ENCODE assay signal across 11 cellular contexts in the genomic region with DNA sequence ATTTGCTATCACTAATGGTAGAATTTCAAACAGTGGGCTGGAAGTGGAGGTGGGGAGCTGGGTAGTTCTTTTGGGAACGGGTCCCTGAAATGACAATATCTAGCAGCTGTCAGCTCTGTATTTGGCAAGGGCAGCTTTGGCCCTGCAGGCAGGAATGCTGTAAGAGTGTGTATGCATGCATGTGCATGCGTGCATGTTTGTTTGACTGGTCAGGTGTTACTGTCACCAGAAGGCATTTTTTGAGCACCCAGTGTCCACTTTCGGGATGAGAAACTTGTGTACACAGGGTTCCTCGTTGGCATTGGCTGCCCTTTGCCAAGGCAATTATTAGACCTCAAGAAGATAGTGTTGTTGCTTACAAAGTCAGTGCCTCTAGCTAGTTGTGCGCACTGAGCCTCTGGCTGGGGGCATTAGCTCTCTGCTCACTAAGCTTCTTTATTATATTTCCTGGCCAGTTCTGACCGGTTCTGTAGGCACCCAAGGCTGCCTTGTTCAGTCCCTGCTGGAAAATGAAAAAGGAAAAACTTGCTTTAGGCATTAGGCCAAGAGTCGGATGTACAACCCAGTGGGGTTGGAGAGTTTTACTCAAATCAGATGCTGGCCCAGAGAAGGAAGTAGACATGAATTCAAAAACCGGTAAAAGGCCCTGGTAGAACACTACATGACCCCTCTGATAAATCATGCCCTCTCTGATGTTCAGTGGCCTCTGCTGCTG. TPM values are rescaled to one million over a fixed set of nuclear protein-coding genes. Genes with fewer than 3 reads are reported as not detected.
DNase-seq lines count a peak whose midpoint lies in the region; ATAC-seq, FAIRE-seq and TF ChIP-seq lines count a peak whose summit lies in the region.
"Had no signal": no experiment of that assay in that cellular context is flagged by ENCODE, and none has a peak within 500 bp of the region (broad histone marks: within the 10 kb centered on the region; RNA-seq: fewer than 3 reads in every experiment).

No MANE protein-coding gene starts in this region.

- TF ChIP-seq POLR2A in tibial nerve (IDR thresholded peaks at IDR 0.05): no peak

- H3K4me1 ChIP-seq in kidney (ENCODE audit: control insufficient read depth in 1 of 2, insufficient read depth in 1 of 2, low read depth in 1 of 2, low read length in 2 of 2): peaks cover 16 to 23% of the 10 kb centered on the region in 2 donors
- H3K4me1 ChIP-seq in tibial nerve: peaks cover 0 to 28% (median 16%) of the 10 kb centered on the region in 4 donors

- H3K27ac Mint-ChIP-seq in activated naive CD8-positive, alpha-beta T cell: peak overlapping the region; percentile 98

- WGBS in tibial nerve, 2 donors: 48 to 50% methylated on average over 8 of the region's 8 CpGs

- peaks cover 22% of the 10 kb centered on the region for H3K36me3 Mint-ChIP-seq in activated T-cell treated with anti-CD3 and anti-CD28 coated beads, Interleukin-2, amount 50 U/mL, for 4 hours (ENCODE audit: insufficient read depth)
- H3K36me3 Mint-ChIP-seq in activated naive CD8-positive, alpha-beta T cell: peaks cover 18% of the 10 kb centered on the region

- intact Hi-C loops in kidney (cut with DNase I): no loop called here

- H3K4me3 Mint-ChIP-seq in activated T-cell treated with anti-CD3 and anti-CD28 coated beads, Interleukin-2, amount 50 U/mL, for 4 hours: peak overlapping the region; percentile 92
- peak overlapping the region; percentile 87 for H3K4me3 Mint-ChIP-seq in activated naive CD8-positive, alpha-beta T cell

- no peaks in the 10 kb centered on the region for H3K27me3 ChIP-seq in tibial nerve

- H3K27ac ChIP-seq in kidney (ENCODE audit: low read depth in 2 of 2, low read length in 2 of 2) (peak overlapping the region; percentile 85 to 87), tibial nerve (peak overlapping the region in 3 of 4 donors; percentile 47 to 87 (median 72))
- H3K27ac ChIP-seq: C4-2B, SJCRH30 had no signal

- H3K9ac ChIP-seq in kidney (ENCODE audit: low read length in 2 of 2): peak overlapping the region in 1 of 2 donors; percentile 82

- H3K9me3 Mint-ChIP-seq in activated T-cell treated with anti-CD3 and anti-CD28 coated beads, Interleukin-2, amount 50 U/mL, for 4 hours: no peaks in the 10 kb centered on the region
- H3K9me3 Mint-ChIP-seq in activated naive CD8-positive, alpha-beta T cell (ENCODE audit: low read depth): no peaks in the 10 kb centered on the region

- H3K4me3 ChIP-seq in kidney (ENCODE audit: low read length in 2 of 2) (peak overlapping the region; percentile 64 to 81), tibial nerve (no peak overlapping the region)
- H3K4me3 ChIP-seq: SJCRH30 had no signal

- FAIRE-seq in kidney (lab: Jason Lieb, UNC): no peak

- peak in 1 of 2 donors; percentile 15 for TF ChIP-seq EP300 in tibial nerve (IDR thresholded peaks at IDR 0.05)

- DNase-seq in activated T-cell treated with anti-CD3 and anti-CD28 coated beads, Interleukin-2, amount 50 U/mL, for 4 hours: no peak
- DNase-seq in activated T-cell treated with anti-CD3 and anti-CD28 coated beads, Interleukin-2, amount 50 U/mL, for 48 hours: no peak
- DNase-seq in kidney: no peak
- no peak for DNase-seq in tibial nerve (ENCODE audit: low spot score in 2 of 2)
- DNase-seq in ureter (ENCODE audit: low spot score): no peak
- no peak for DNase-seq in DMS79 treated with DMSO at 0.1 percent for 48 hours (lab: John Stamatoyannopoulos, UW)
- DNase-seq in GF-D8 (lab: John Stamatoyannopoulos, UW): no peak
- DNase-seq: aorta had no signal

- no peaks in the 10 kb centered on the region for H3K9me3 ChIP-seq in kidney (ENCODE audit: control insufficient read depth in 1 of 2, low read length in 2 of 2)
- no peaks in the 10 kb centered on the region for H3K9me3 ChIP-seq in tibial nerve
- H3K9me3 ChIP-seq: SJCRH30 had no signal

- no peak for ATAC-seq in activated T-cell treated with anti-CD3 and anti-CD28 coated beads, Interleukin-2, amount 50 U/mL, for 4 hours

- H3K36me3 ChIP-seq in kidney (ENCODE audit: control insufficient read depth in 1 of 2, insufficient read depth in 2 of 2, low read length in 2 of 2) (no peaks in the 10 kb centered on the region), tibial nerve (no peaks in the 10 kb centered on the region)
- H3K36me3 ChIP-seq: SJCRH30 had no signal

- H3K4me1 Mint-ChIP-seq in activated T-cell treated with anti-CD3 and anti-CD28 coated beads, Interleukin-2, amount 50 U/mL, for 4 hours (ENCODE audit: low read depth): peaks cover 87% of the 10 kb centered on the region
- H3K4me1 Mint-ChIP-seq in activated naive CD8-positive, alpha-beta T cell (ENCODE audit: low read depth): peaks cover 85% of the 10 kb centered on the region

- H3K27me3 Mint-ChIP-seq in activated T-cell treated with anti-CD3 and anti-CD28 coated beads, Interleukin-2, amount 50 U/mL, for 4 hours (ENCODE audit: low read depth): no peaks in the 10 kb centered on the region
- no peaks in the 10 kb centered on the region for H3K27me3 Mint-ChIP-seq in activated naive CD8-positive, alpha-beta T cell

- no peak for TF ChIP-seq CTCF in kidney (IDR thresholded peaks at IDR 0.05; ENCODE audit: borderline replicate concordance, extremely low read depth, insufficient read depth)
- no peak for TF ChIP-seq CTCF in tibial nerve (IDR thresholded peaks at IDR 0.05)

RNA-seq across cellular contexts. Expression of a gene that starts 2.0 kb away (rescaled TPM):
- 100 to 1,000 TPM; 160 to 191 (median 175) TPM for total RNA-seq in activated T-cell treated with anti-CD3 and anti-CD28 coated beads, Interleukin-2, amount 50 U/mL, for 4 hours
- 128 TPM for total RNA-seq in kidney
- 217 TPM for polyA plus RNA-seq in kidney (ENCODE audit: insufficient read depth, low read depth, low replicate concordance)
- total RNA-seq in tibial nerve: 10 to 100 TPM; 14.4 to 27.3 (median 18.0) TPM
- 45.3 TPM for total RNA-seq in ureter

Comparison
In these comparisons a context has a peak if more than half of its experiments do, and no peak if none do; other contexts are left out.
1. H3K4me3 ChIP-seq: peak in kidney (2 of 2); none in tibial nerve (0 of 4).